In genomic region chr6:84193140-84193708, GRCh38 we compare ENCODE assay signal across 13 cellular contexts. TPM values are rescaled to one million over a fixed set of nuclear protein-coding genes. Genes with fewer than 3 reads are reported as not detected.
DNase-seq lines count a peak whose midpoint lies in the region; ATAC-seq and FAIRE-seq lines count a peak whose summit lies in the region.
"Had no signal": no experiment of that assay in that cellular context is flagged by ENCODE, and none has a peak within 500 bp of the region (broad histone marks: within the 10 kb centered on the region; RNA-seq: fewer than 3 reads in every experiment).

No MANE protein-coding gene starts in this region.

- H3K9ac ChIP-seq in GM23248 = no peak overlapping the region

- H3K4me2 ChIP-seq in GM23248 (ENCODE audit: unreplicated experiment) = peak overlapping the region; percentile 23
- H3K4me2 ChIP-seq: hepatocyte had no signal

- H2AFZ ChIP-seq in GM23248 = no peak overlapping the region
- H2AFZ ChIP-seq: hepatocyte had no signal

- peak overlapping the region; percentile 15; the same call in 1 of the 2 replicates for H3K27ac ChIP-seq in GM23248
- H3K27ac ChIP-seq: hepatocyte had no signal

- H3K4me3 ChIP-seq in GM23248 = no peak overlapping the region
- H3K4me3 ChIP-seq: hepatocyte had no signal

- peak; percentile 86 for DNase-seq in GM23248
- peak; percentile 77 for DNase-seq in RCC 7860 (ENCODE audit: low spot score)
- peak; percentile 12 for DNase-seq in smooth muscle cell of the brain vasculature (ENCODE audit: low read depth, low spot score)
- DNase-seq in islet precursor cell = no peak
- DNase-seq in NCI-H187 treated with DMSO at 0.1 percent for 48 hours (lab: John Stamatoyannopoulos, UW) = no peak
- DNase-seq in pons (ENCODE audit: low spot score) = no peak
- DNase-seq: activated CD8-positive, alpha-beta T cell treated with anti-CD3 and anti-CD28 coated beads, Interleukin-2, amount 10 ng/mL, durations not matched to agents 7 days and 5 days; GF-D8; naive thymus-derived CD8-positive, alpha-beta T cell; NCI-H446 treated with DMSO at 0.1 percent for 48 hours; substantia nigra had no signal

- 0 to 2% methylated on average over 1 of the region's 1 CpG for WGBS in GM23248 (ENCODE audit: low coverage in 1 of 2, low lambda C conversion rate in 2 of 2, missing lambda C conversion rate in 2 of 2), 2 experiments

- no peaks in the 10 kb centered on the region for H3K9me3 ChIP-seq in GM23248 (ENCODE audit: low read depth)

- H3F3A ChIP-seq in GM23248 (ENCODE audit: insufficient read depth) = peaks cover 18% of the 10 kb centered on the region

- no peaks in the 10 kb centered on the region for H3K27me3 ChIP-seq in GM23248 (replicated peaks; ENCODE audit: insufficient read depth)
- H3K27me3 ChIP-seq: hepatocyte had no signal

- peak; percentile 84 for FAIRE-seq in RCC 7860 (lab: Jason Lieb, UNC)

- ATAC-seq in esophagus mucosa = peak; percentile 86
- ATAC-seq: activated CD8-positive, alpha-beta T cell treated with anti-CD3 and anti-CD28 coated beads, Interleukin-2, amount 10 ng/mL, durations not matched to agents 7 days and 5 days; naive thymus-derived CD8-positive, alpha-beta T cell had no signal

- H3K9me2 ChIP-seq in GM23248 (ENCODE audit: insufficient read depth) = no peaks in the 10 kb centered on the region

- 0 out of 2 replicates have a peak, but pooled peaks cover 4% of the 10 kb centered on the region for H3K36me3 ChIP-seq in GM23248 (ENCODE audit: low read depth)

- H3K4me1 ChIP-seq in GM23248 (ENCODE audit: insufficient read depth) = peaks cover 12% of the 10 kb centered on the region

- in situ Hi-C loops in GM23248 (cut with MboI) = no loop called here

- no peaks in the 10 kb centered on the region for H3K79me2 ChIP-seq in GM23248 (ENCODE audit: insufficient read depth)
- H3K79me2 ChIP-seq: hepatocyte had no signal

- H4K20me1 ChIP-seq in GM23248 (ENCODE audit: insufficient read depth) = no peaks in the 10 kb centered on the region

RNA-seq across cellular contexts. Expression of gene CEP162, which starts 34.2 kb away (rescaled TPM):
- 2.4 and 3.0 TPM in 2 replicates for total RNA-seq in GM23248 (2014; rRNA removed; shearing (Covaris generic))
- polyA plus RNA-seq in GM23248 (2016; fragmentation: Nextera tagmentation; extraction: Ambion mirVana) = 2.9 and 3.3 TPM in 2 replicates
- 4.5 TPM for total RNA-seq in esophagus mucosa

Comparison
In these comparisons a context has a peak if more than half of its experiments do, and no peak if none do; other contexts are left out.
1. DNase-seq: peak in GM23248 (single experiment), RCC 7860 (single experiment) and smooth muscle cell of the brain vasculature (single experiment); none in islet precursor cell (single experiment), NCI-H187 treated with DMSO at 0.1 percent for 48 hours (single experiment) and pons (single experiment).